In genomic region chr1:179296831-179297377, GRCh38 we compare ENCODE assay signal across 14 cellular contexts. TPM values are rescaled to one million over a fixed set of nuclear protein-coding genes. Genes with fewer than 3 reads are reported as not detected.
DNase-seq lines count a peak whose midpoint lies in the region; ATAC-seq lines count a peak whose summit lies in the region.
"Had no signal": no experiment of that assay in that cellular context is flagged by ENCODE, and none has a peak within 500 bp of the region (broad histone marks: within the 10 kb centered on the region; RNA-seq: fewer than 3 reads in every experiment).

No MANE protein-coding gene starts in this region.

- H3K9me3 Mint-ChIP-seq in IgD-negative memory B cell = no peaks in the 10 kb centered on the region
- H3K9me3 Mint-ChIP-seq in activated CD8-positive, alpha-beta T cell treated with anti-CD3 and anti-CD28 coated beads, Interleukin-2, amount 10 ng/mL, durations not matched to agents 7 days and 5 days (ENCODE audit: insufficient read depth) = no peaks in the 10 kb centered on the region
- peaks cover 0 to 2% (median 0%) of the 10 kb centered on the region in 11 donors for H3K9me3 Mint-ChIP-seq in naive thymus-derived CD4-positive, alpha-beta T cell

- peak; percentile 26 for DNase-seq in SIG-M5 treated with dmso at 0.1 percent for 504 hours (lab: John Stamatoyannopoulos, UW; ENCODE audit: unreplicated experiment)
- no peak for DNase-seq in SIG-M5 (lab: John Stamatoyannopoulos, UW)
- DNase-seq in activated CD8-positive, alpha-beta T cell treated with anti-CD3 and anti-CD28 coated beads, Interleukin-2, amount 10 ng/mL, durations not matched to agents 7 days and 5 days = no peak
- DNase-seq in naive thymus-derived CD4-positive, alpha-beta T cell = no peak
- DNase-seq in NCI-H2029 treated with DMSO at 0.1 percent for 48 hours (lab: John Stamatoyannopoulos, UW) = no peak
- no peak for DNase-seq in NCI-H2196 treated with DMSO at 0.1 percent for 48 hours (lab: John Stamatoyannopoulos, UW; ENCODE audit: unreplicated experiment)
- DNase-seq: 8988T, heart right ventricle, NCI-H2227 treated with DMSO at 0.1 percent for 48 hours, PC-3 had no signal

- peak overlapping the region in 2 of 3 donors; percentile 11 to 48 for H3K27ac Mint-ChIP-seq in IgD-negative memory B cell
- H3K27ac Mint-ChIP-seq in activated CD8-positive, alpha-beta T cell treated with anti-CD3 and anti-CD28 coated beads, Interleukin-2, amount 10 ng/mL, durations not matched to agents 7 days and 5 days = peak overlapping the region; percentile 81
- peak overlapping the region in 8 of 9 donors; percentile 64 to 88 (median 78) for H3K27ac Mint-ChIP-seq in naive thymus-derived CD4-positive, alpha-beta T cell

- peak overlapping the region; percentile 96 for H3K27ac ChIP-seq in naive thymus-derived CD4-positive, alpha-beta T cell (ENCODE audit: low read depth, low read length)
- H3K27ac ChIP-seq: coronary artery had no signal

- peaks cover 0 to 4% (median 0%) of the 10 kb centered on the region in 3 experiments for H3K36me3 ChIP-seq in naive thymus-derived CD4-positive, alpha-beta T cell (ENCODE audit: control insufficient read depth in 2 of 3, insufficient read depth in 3 of 3, low read length in 3 of 3)

- CTCF ChIA-PET in activated CD8-positive, alpha-beta T cell treated with anti-CD3 and anti-CD28 coated beads, Interleukin-2, amount 10 ng/mL, durations not matched to agents 7 days and 5 days (lab: Charles Lee) = interaction anchor here (1.0 to 1.7 kb wide), 2 partner anchors 9 to 71 kb away, joined by 3 to 4 read pairs; no protein-coding TSS in a partner anchor
- CTCF ChIA-PET in naive thymus-derived CD4-positive, alpha-beta T cell (lab: Charles Lee) = interaction anchor here (0.6 kb wide), 1 partner anchor 85 kb away, joined by 4 read pairs; no protein-coding TSS in a partner anchor

- intact Hi-C loops in naive thymus-derived CD4-positive, alpha-beta T cell (cut with micrococcal nuclease) = loop anchor here (5.0 to 10.0 kb wide), 4 partner anchors 35 to 1338 kb away; partner anchors contain the start of genes QSOX1 (in 1 of the 2) and XPR1 (in 1 of the 2)

- no peak for ATAC-seq in activated CD8-positive, alpha-beta T cell treated with anti-CD3 and anti-CD28 coated beads, Interleukin-2, amount 10 ng/mL, durations not matched to agents 7 days and 5 days
- no peak for ATAC-seq in naive thymus-derived CD4-positive, alpha-beta T cell
- ATAC-seq in GM19035 (IDR thresholded peaks at IDR 0.05; ENCODE audit: unreplicated experiment) = no peak
- ATAC-seq: heart right ventricle, left lobe of liver, PC-3 had no signal

- peaks cover 41 to 59% of the 10 kb centered on the region in 2 donors for H3K4me1 ChIP-seq in naive thymus-derived CD4-positive, alpha-beta T cell (ENCODE audit: control insufficient read depth in 2 of 2, insufficient read depth in 2 of 2, low read length in 2 of 2)

- no peaks in the 10 kb centered on the region for H3K27me3 Mint-ChIP-seq in IgD-negative memory B cell
- H3K27me3 Mint-ChIP-seq in activated CD8-positive, alpha-beta T cell treated with anti-CD3 and anti-CD28 coated beads, Interleukin-2, amount 10 ng/mL, durations not matched to agents 7 days and 5 days (ENCODE audit: low read depth) = no peaks in the 10 kb centered on the region
- H3K27me3 Mint-ChIP-seq in naive thymus-derived CD4-positive, alpha-beta T cell = no peaks in the 10 kb centered on the region

- peak overlapping the region in 3 of 4 donors; percentile 1 to 68 (median 8) for H3K4me3 Mint-ChIP-seq in IgD-negative memory B cell
- peak overlapping the region; percentile 12 for H3K4me3 Mint-ChIP-seq in activated CD8-positive, alpha-beta T cell treated with anti-CD3 and anti-CD28 coated beads, Interleukin-2, amount 10 ng/mL, durations not matched to agents 7 days and 5 days
- peak overlapping the region; percentile 22 to 94 (median 66) for H3K4me3 Mint-ChIP-seq in naive thymus-derived CD4-positive, alpha-beta T cell

- H3K4me3 ChIP-seq in naive thymus-derived CD4-positive, alpha-beta T cell (ENCODE audit: low read length) = no peak overlapping the region
- H3K4me3 ChIP-seq: coronary artery, heart right ventricle had no signal

- peaks cover 4% of the 10 kb centered on the region for H3K36me3 Mint-ChIP-seq in IgD-negative memory B cell
- peaks cover 38% of the 10 kb centered on the region for H3K36me3 Mint-ChIP-seq in activated CD8-positive, alpha-beta T cell treated with anti-CD3 and anti-CD28 coated beads, Interleukin-2, amount 10 ng/mL, durations not matched to agents 7 days and 5 days (ENCODE audit: low read depth)
- peaks cover 0 to 24% (median 4%) of the 10 kb centered on the region in 5 donors for H3K36me3 Mint-ChIP-seq in naive thymus-derived CD4-positive, alpha-beta T cell

- H3K4me1 Mint-ChIP-seq in IgD-negative memory B cell = peaks cover 24 to 39% (median 36%) of the 10 kb centered on the region in 3 donors
- H3K4me1 Mint-ChIP-seq in activated CD8-positive, alpha-beta T cell treated with anti-CD3 and anti-CD28 coated beads, Interleukin-2, amount 10 ng/mL, durations not matched to agents 7 days and 5 days (ENCODE audit: low read depth) = peaks cover 73% of the 10 kb centered on the region
- H3K4me1 Mint-ChIP-seq in naive thymus-derived CD4-positive, alpha-beta T cell = peaks cover 51 to 78% (median 71%) of the 10 kb centered on the region in 7 donors

- no peaks in the 10 kb centered on the region for H3K9me3 ChIP-seq in naive thymus-derived CD4-positive, alpha-beta T cell (ENCODE audit: control insufficient read depth in 2 of 3, low read length in 3 of 3)
- H3K9me3 ChIP-seq: heart right ventricle had no signal

- no peaks in the 10 kb centered on the region for H3K27me3 ChIP-seq in naive thymus-derived CD4-positive, alpha-beta T cell (ENCODE audit: control insufficient read depth in 2 of 2, insufficient read depth in 2 of 2, low read length in 2 of 2)
- H3K27me3 ChIP-seq: heart right ventricle had no signal

- POLR2A ChIA-PET in activated CD8-positive, alpha-beta T cell treated with anti-CD3 and anti-CD28 coated beads, Interleukin-2, amount 10 ng/mL, durations not matched to agents 7 days and 5 days (lab: Charles Lee) = no interaction called here
- POLR2A ChIA-PET in naive thymus-derived CD4-positive, alpha-beta T cell (lab: Charles Lee) = interaction anchor here (0.6 kb wide), 1 partner anchor 166 kb away, joined by 5 read pairs; no protein-coding TSS in a partner anchor

RNA-seq across cellular contexts. Expression of gene SOAT1, which starts 3.3 kb away (rescaled TPM):
- polyA plus RNA-seq in IgD-negative memory B cell = 32.9 TPM
- 10 to 100 TPM; 76.1 to 78.3 TPM for total RNA-seq in activated CD8-positive, alpha-beta T cell treated with anti-CD3 and anti-CD28 coated beads, Interleukin-2, amount 10 ng/mL, durations not matched to agents 7 days and 5 days
- 10 to 100 TPM; 40.6 to 52.8 (median 45.0) TPM for total RNA-seq in naive thymus-derived CD4-positive, alpha-beta T cell
- 10 to 100 TPM; 73.2 to 77.7 TPM for polyA plus RNA-seq in naive thymus-derived CD4-positive, alpha-beta T cell

Comparison
In these comparisons a context has a peak if more than half of its experiments do, and no peak if none do; other contexts are left out.
1. H3K27ac Mint-ChIP-seq: peak in every context shown above with its lines; median percentile 81 in activated CD8-positive, alpha-beta T cell treated with anti-CD3 and anti-CD28 coated beads, Interleukin-2, amount 10 ng/mL, durations not matched to agents 7 days and 5 days; 78 in naive thymus-derived CD4-positive, alpha-beta T cell; 30 in IgD-negative memory B cell.
2. H3K4me3 Mint-ChIP-seq: peak in every context shown above with its lines; median percentile 66 in naive thymus-derived CD4-positive, alpha-beta T cell; 12 in activated CD8-positive, alpha-beta T cell treated with anti-CD3 and anti-CD28 coated beads, Interleukin-2, amount 10 ng/mL, durations not matched to agents 7 days and 5 days; 8 in IgD-negative memory B cell.